ENCODE assay signal across 18 cellular contexts in the genomic region with DNA sequence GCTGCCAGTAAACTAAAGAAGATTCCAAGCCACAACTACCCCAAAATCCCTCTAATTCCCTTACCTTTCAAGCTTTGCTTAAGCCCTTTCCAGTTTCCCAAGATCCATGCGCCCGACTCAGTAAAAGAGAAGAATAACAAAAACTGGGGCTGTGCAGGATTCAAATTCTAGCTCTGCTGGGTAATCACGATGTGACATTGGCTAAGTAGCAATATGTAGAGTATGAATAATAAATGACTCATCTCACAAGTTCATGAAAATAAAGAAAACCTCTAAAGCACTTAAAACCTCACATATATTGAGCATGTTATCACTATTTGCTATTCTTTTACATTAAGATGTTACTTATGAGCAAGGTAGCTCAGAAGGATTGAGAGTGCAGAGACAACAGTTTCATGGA.
DNase-seq lines count a peak whose midpoint lies in the region; ATAC-seq and TF ChIP-seq lines count a peak whose summit lies in the region.
"Had no signal": no experiment of that assay in that cellular context is flagged by ENCODE, and none has a peak within 500 bp of the region (broad histone marks: within the 10 kb centered on the region; RNA-seq: fewer than 3 reads in every experiment).

No MANE protein-coding gene starts in this region.

- H3K27me3 ChIP-seq in ACC112 (ENCODE audit: insufficient read depth, low read length) = no peaks in the 10 kb centered on the region
- no peaks in the 10 kb centered on the region for H3K27me3 ChIP-seq in MG63
- no peaks in the 10 kb centered on the region for H3K27me3 ChIP-seq in aorta (ENCODE audit: control insufficient read depth in 1 of 2, insufficient read depth in 2 of 2, low read length in 1 of 2)
- H3K27me3 ChIP-seq: BLaER1 had no signal

- H3K27ac ChIP-seq in ACC112 (ENCODE audit: low read depth, low read length) (peak overlapping the region; percentile 31), aorta (ENCODE audit: low read depth in 1 of 2, low read length in 2 of 2) (no peak overlapping the region)
- H3K27ac ChIP-seq: 22Rv1, BLaER1, HL-60, RWPE1 had no signal

- peaks cover 18% of the 10 kb centered on the region for H3K4me1 Mint-ChIP-seq in chondrocyte (ENCODE audit: low read depth)
- peaks cover 63% of the 10 kb centered on the region for H3K4me1 Mint-ChIP-seq in mesothelial cell of epicardium
- no peaks in the 10 kb centered on the region for H3K4me1 Mint-ChIP-seq in activated CD8-positive, alpha-beta memory T cell treated with anti-CD3 and anti-CD28 coated beads, Interleukin-2, amount 10 ng/mL, durations not matched to agents 7 days and 5 days

- no peaks in the 10 kb centered on the region for H3K9me3 ChIP-seq in MG63
- peaks cover 1% of the 10 kb centered on the region for H3K9me3 ChIP-seq in aorta (ENCODE audit: control insufficient read depth, low read length)

- H3K79me2 ChIP-seq in ACC112 (ENCODE audit: control insufficient read depth, insufficient read depth, low read length, unreplicated experiment) = no peaks in the 10 kb centered on the region

- 69 to 76% methylated on average over 3 of the region's 3 CpGs for WGBS in aorta, 2 donors

- peak overlapping the region; percentile 80 for H2AFZ ChIP-seq in ACC112 (ENCODE audit: low read length, unreplicated experiment)

- ATAC-seq in GM19463 (IDR thresholded peaks at IDR 0.05; ENCODE audit: unreplicated experiment) (no peak), HG03469 (IDR thresholded peaks at IDR 0.05; ENCODE audit: unreplicated experiment) (no peak), aorta (ENCODE audit: low FRiP score) (no peak)
- ATAC-seq in activated CD8-positive, alpha-beta memory T cell treated with anti-CD3 and anti-CD28 coated beads, Interleukin-2, amount 10 ng/mL, durations not matched to agents 7 days and 5 days = no peak
- ATAC-seq: CD8-positive, alpha-beta T cell; HCT116 had no signal

- peak overlapping the region; percentile 14 for H3K27ac Mint-ChIP-seq in chondrocyte (ENCODE audit: unreplicated experiment)
- H3K27ac Mint-ChIP-seq in mesothelial cell of epicardium = peak overlapping the region; percentile 72
- H3K27ac Mint-ChIP-seq in activated CD8-positive, alpha-beta memory T cell treated with anti-CD3 and anti-CD28 coated beads, Interleukin-2, amount 10 ng/mL, durations not matched to agents 7 days and 5 days = no peak overlapping the region
- H3K27ac Mint-ChIP-seq: CD8-positive, alpha-beta T cell had no signal

- TF ChIP-seq CTCF in chondrocyte (IDR thresholded peaks at IDR 0.05) = no peak
- no peak for TF ChIP-seq CTCF in mesothelial cell of epicardium (IDR thresholded peaks at IDR 0.05; ENCODE audit: unreplicated experiment)

- peak overlapping the region; percentile 44; the same call in 1 of the 2 replicates for H3K4me3 ChIP-seq in ACC112 (ENCODE audit: low read depth, low read length)
- H3K4me3 ChIP-seq in MG63 = no peak overlapping the region
- H3K4me3 ChIP-seq in aorta (ENCODE audit: low read length in 2 of 2) = no peak overlapping the region
- H3K4me3 ChIP-seq: BLaER1 had no signal

- H3K4me3 Mint-ChIP-seq in chondrocyte (ENCODE audit: unreplicated experiment) (no peak overlapping the region), mesothelial cell of epicardium (no peak overlapping the region)
- H3K4me3 Mint-ChIP-seq in activated CD8-positive, alpha-beta memory T cell treated with anti-CD3 and anti-CD28 coated beads, Interleukin-2, amount 10 ng/mL, durations not matched to agents 7 days and 5 days = no peak overlapping the region
- H3K4me3 Mint-ChIP-seq: CD8-positive, alpha-beta T cell had no signal

- H3K27me3 Mint-ChIP-seq in chondrocyte (ENCODE audit: low read depth) (no peaks in the 10 kb centered on the region), mesothelial cell of epicardium (ENCODE audit: low read depth) (no peaks in the 10 kb centered on the region)
- H3K27me3 Mint-ChIP-seq in activated CD8-positive, alpha-beta memory T cell treated with anti-CD3 and anti-CD28 coated beads, Interleukin-2, amount 10 ng/mL, durations not matched to agents 7 days and 5 days = no peaks in the 10 kb centered on the region

- intact Hi-C loops in aorta (cut with DNase I) = no loop called here

- H3K36me3 Mint-ChIP-seq in chondrocyte (ENCODE audit: low read depth) (no peaks in the 10 kb centered on the region), mesothelial cell of epicardium (no peaks in the 10 kb centered on the region)
- no peaks in the 10 kb centered on the region for H3K36me3 Mint-ChIP-seq in activated CD8-positive, alpha-beta memory T cell treated with anti-CD3 and anti-CD28 coated beads, Interleukin-2, amount 10 ng/mL, durations not matched to agents 7 days and 5 days
- H3K36me3 Mint-ChIP-seq: CD8-positive, alpha-beta T cell had no signal

- H3K36me3 ChIP-seq in ACC112 (ENCODE audit: insufficient read depth, low read length) (no peaks in the 10 kb centered on the region), MG63 (no peaks in the 10 kb centered on the region), aorta (ENCODE audit: control insufficient read depth in 1 of 2, insufficient read depth in 2 of 2, low read length in 1 of 2) (no peaks in the 10 kb centered on the region)
- H3K36me3 ChIP-seq: BLaER1 had no signal

- DNase-seq in MG63 (peak; percentile 2), chondrocyte (ENCODE audit: low spot score) (no peak), mesothelial cell of epicardium (ENCODE audit: low spot score in 2 of 2, unreplicated experiment in 2 of 2) (no peak), aorta (no peak)
- no peak for DNase-seq in activated CD8-positive, alpha-beta memory T cell treated with anti-CD3 and anti-CD28 coated beads, Interleukin-2, amount 10 ng/mL, durations not matched to agents 7 days and 5 days
- DNase-seq: CD8-positive, alpha-beta T cell; DND-41; GDM1; NCI-H187 treated with DMSO at 0.1 percent for 48 hours; NCI-H69 had no signal

- CTCF ChIA-PET in activated CD8-positive, alpha-beta memory T cell treated with anti-CD3 and anti-CD28 coated beads, Interleukin-2, amount 10 ng/mL, durations not matched to agents 7 days and 5 days (lab: Charles Lee) = no interaction called here

- H3K9me3 Mint-ChIP-seq in chondrocyte (ENCODE audit: low read depth) (no peaks in the 10 kb centered on the region), mesothelial cell of epicardium (no peaks in the 10 kb centered on the region)
- peaks cover 14% of the 10 kb centered on the region for H3K9me3 Mint-ChIP-seq in activated CD8-positive, alpha-beta memory T cell treated with anti-CD3 and anti-CD28 coated beads, Interleukin-2, amount 10 ng/mL, durations not matched to agents 7 days and 5 days (ENCODE audit: low read depth)

- H3K4me1 ChIP-seq in ACC112 (ENCODE audit: control insufficient read depth, insufficient read depth, low read length, unreplicated experiment) (peaks cover 16% of the 10 kb centered on the region), aorta (ENCODE audit: control insufficient read depth in 1 of 2, insufficient read depth in 2 of 2, low read length in 2 of 2) (no peaks in the 10 kb centered on the region)
- H3K4me1 ChIP-seq: BLaER1 had no signal
